In genomic region chr4:39609454-39609911, GRCh38 we compare ENCODE assay signal across 10 cellular contexts. TPM values are rescaled to one million over a fixed set of nuclear protein-coding genes. Genes with fewer than 3 reads are reported as not detected.
DNase-seq lines count a peak whose midpoint lies in the region; ATAC-seq, FAIRE-seq and TF ChIP-seq lines count a peak whose summit lies in the region.
"Had no signal": no experiment of that assay in that cellular context is flagged by ENCODE, and none has a peak within 500 bp of the region (broad histone marks: within the 10 kb centered on the region; RNA-seq: fewer than 3 reads in every experiment).

No MANE protein-coding gene starts in this region.

- ATAC-seq in HG02970 (IDR thresholded peaks at IDR 0.05; ENCODE audit: low FRiP score, unreplicated experiment) (peak; percentile 64), PC-3 (peak; percentile 65)
- ATAC-seq in stimulated activated naive B cell treated with anti-CD40 and anti-IgM and Interleukin-4, amounts not matched to agents 10 μg/mL and 1 μg/mL and 100 μg/mL, for 72 hours (replicated peaks): peak; percentile 96

- H3K27ac Mint-ChIP-seq in activated T-cell treated with anti-CD3 and anti-CD28 coated beads, Interleukin-2, amount 50 U/mL, for 24 hours: peak overlapping the region; percentile 20
- H3K27ac Mint-ChIP-seq in stimulated activated naive B cell treated with anti-CD40 and anti-IgM and Interleukin-4, amounts not matched to agents 10 μg/mL and 1 μg/mL and 100 μg/mL, for 72 hours: peak overlapping the region; percentile 95
- H3K27ac Mint-ChIP-seq: activated CD4-positive, alpha-beta memory T cell treated with anti-CD3 and anti-CD28 coated beads, Interleukin-2, amount 10 ng/mL, durations not matched to agents 7 days and 5 days had no signal

- H3K36me3 ChIP-seq in PC-3 (ENCODE audit: low read depth, low read length): no peaks in the 10 kb centered on the region; the same call in 1 of the 2 replicates

- intact Hi-C loops in PC-3 (cut with micrococcal nuclease): no loop called here

- H3K4me2 ChIP-seq in PC-3 (ENCODE audit: low read length): peak overlapping the region; percentile 85

- POLR2A ChIA-PET in PC-3 (lab: Charles Lee; ENCODE audit: unreplicated experiment): no interaction called here

- no peak for DNase-seq in activated T-cell treated with anti-CD3 and anti-CD28 coated beads, Interleukin-2, amount 50 U/mL, for 24 hours
- DNase-seq in activated T-cell treated with anti-CD3 and anti-CD28 coated beads, Interleukin-2, amount 50 U/mL, for 1 hour: no peak
- DNase-seq in PC-3: peak; percentile 48
- peak; percentile 56 for DNase-seq in stimulated activated naive B cell treated with anti-CD40 and anti-IgM and Interleukin-4, amounts not matched to agents 10 μg/mL and 1 μg/mL and 100 μg/mL, for 72 hours
- DNase-seq in frontal cortex (ENCODE audit: low spot score in 2 of 2): no peak
- DNase-seq in activated CD8-positive, alpha-beta memory T cell treated with anti-CD3 and anti-CD28 coated beads, Interleukin-2, amount 50 U/mL, for 48 hours: no peak
- no peak for DNase-seq in AML-193 (lab: John Stamatoyannopoulos, UW)
- DNase-seq: activated CD4-positive, alpha-beta memory T cell treated with anti-CD3 and anti-CD28 coated beads, Interleukin-2, amount 10 ng/mL, durations not matched to agents 7 days and 5 days; upper lobe of left lung had no signal

- no peaks in the 10 kb centered on the region for H3K9me2 ChIP-seq in PC-3 (replicated peaks; ENCODE audit: low read length)

- 0 out of 2 replicates have a peak, but pooled peaks cover 4% of the 10 kb centered on the region for H3K9me3 ChIP-seq in PC-3 (ENCODE audit: low read length)
- H3K9me3 ChIP-seq: upper lobe of left lung had no signal

- H2AFZ ChIP-seq in PC-3 (ENCODE audit: low read length): peak overlapping the region; percentile 83

- no peak for TF ChIP-seq CTCF in PC-3 (conservative IDR thresholded peaks at IDR 0.05; ENCODE audit: low read depth, low read length)

- H3K9me3 Mint-ChIP-seq in activated T-cell treated with anti-CD3 and anti-CD28 coated beads, Interleukin-2, amount 50 U/mL, for 24 hours: peaks cover 6% of the 10 kb centered on the region
- H3K9me3 Mint-ChIP-seq in stimulated activated naive B cell treated with anti-CD40 and anti-IgM and Interleukin-4, amounts not matched to agents 10 μg/mL and 1 μg/mL and 100 μg/mL, for 72 hours: peaks cover 4 to 5% of the 10 kb centered on the region in 2 donors

- peak overlapping the region; percentile 56 for H3K4me3 ChIP-seq in PC-3 (ENCODE audit: low read length)
- H3K4me3 ChIP-seq: upper lobe of left lung had no signal

- BruUV-seq in PC-3 (replicated peaks; lab: Mats Ljungman, UMichigan): no TSS peak

- H3K27me3 Mint-ChIP-seq in activated T-cell treated with anti-CD3 and anti-CD28 coated beads, Interleukin-2, amount 50 U/mL, for 24 hours: no peaks in the 10 kb centered on the region
- no peaks in the 10 kb centered on the region for H3K27me3 Mint-ChIP-seq in stimulated activated naive B cell treated with anti-CD40 and anti-IgM and Interleukin-4, amounts not matched to agents 10 μg/mL and 1 μg/mL and 100 μg/mL, for 72 hours
- H3K27me3 Mint-ChIP-seq: activated CD4-positive, alpha-beta memory T cell treated with anti-CD3 and anti-CD28 coated beads, Interleukin-2, amount 10 ng/mL, durations not matched to agents 7 days and 5 days had no signal

- H3K4me3 Mint-ChIP-seq in activated T-cell treated with anti-CD3 and anti-CD28 coated beads, Interleukin-2, amount 50 U/mL, for 24 hours: no peak overlapping the region
- peak overlapping the region; percentile 65 to 66 for H3K4me3 Mint-ChIP-seq in stimulated activated naive B cell treated with anti-CD40 and anti-IgM and Interleukin-4, amounts not matched to agents 10 μg/mL and 1 μg/mL and 100 μg/mL, for 72 hours
- H3K4me3 Mint-ChIP-seq: activated CD4-positive, alpha-beta memory T cell treated with anti-CD3 and anti-CD28 coated beads, Interleukin-2, amount 10 ng/mL, durations not matched to agents 7 days and 5 days had no signal

- no peaks in the 10 kb centered on the region for H4K20me1 ChIP-seq in PC-3 (ENCODE audit: low read length)

- no peaks in the 10 kb centered on the region for H3F3A ChIP-seq in PC-3 (ENCODE audit: low read length, unreplicated experiment)

- H3K4me1 Mint-ChIP-seq in activated T-cell treated with anti-CD3 and anti-CD28 coated beads, Interleukin-2, amount 50 U/mL, for 24 hours (ENCODE audit: low read depth): peaks cover 6% of the 10 kb centered on the region
- peaks cover 27 to 72% of the 10 kb centered on the region in 2 donors for H3K4me1 Mint-ChIP-seq in stimulated activated naive B cell treated with anti-CD40 and anti-IgM and Interleukin-4, amounts not matched to agents 10 μg/mL and 1 μg/mL and 100 μg/mL, for 72 hours

- FAIRE-seq in frontal cortex (lab: Jason Lieb, UNC): no peak

- peak overlapping the region; percentile 87 for H3K27ac ChIP-seq in PC-3 (ENCODE audit: low read length)
- H3K27ac ChIP-seq: upper lobe of left lung had no signal

- peak overlapping the region; percentile 43; the same call in 1 of the 2 replicates for H3K9ac ChIP-seq in PC-3 (ENCODE audit: low read length)

- CTCF ChIA-PET in PC-3 (lab: Charles Lee): interaction anchor here (0.6 kb wide), 2 partner anchors 23 kb away, joined by 3 to 4 read pairs; no protein-coding TSS in a partner anchor

- H3K36me3 Mint-ChIP-seq in activated T-cell treated with anti-CD3 and anti-CD28 coated beads, Interleukin-2, amount 50 U/mL, for 24 hours (ENCODE audit: low read depth): peaks cover 10% of the 10 kb centered on the region
- peaks cover 10 to 14% of the 10 kb centered on the region in 2 donors for H3K36me3 Mint-ChIP-seq in stimulated activated naive B cell treated with anti-CD40 and anti-IgM and Interleukin-4, amounts not matched to agents 10 μg/mL and 1 μg/mL and 100 μg/mL, for 72 hours

- H3K4me1 ChIP-seq in PC-3 (ENCODE audit: insufficient read depth, low read length): peaks cover 42% of the 10 kb centered on the region

- no peaks in the 10 kb centered on the region for H3K79me2 ChIP-seq in PC-3 (ENCODE audit: low read length)

- no peaks in the 10 kb centered on the region for H3K27me3 ChIP-seq in PC-3 (ENCODE audit: low read length)
- H3K27me3 ChIP-seq: upper lobe of left lung had no signal

RNA-seq across cellular contexts. Expression of gene SMIM14, which starts 29.2 kb away (rescaled TPM):
- total RNA-seq in PC-3 (2014; rRNA removed) (3.3 and 4.8 TPM in 2 replicates), frontal cortex (70.9 TPM)

Comparison
In these comparisons a context has a peak if more than half of its experiments do, and no peak if none do; other contexts are left out.
1. DNase-seq: peak in PC-3 (single experiment) and stimulated activated naive B cell treated with anti-CD40 and anti-IgM and Interleukin-4, amounts not matched to agents 10 μg/mL and 1 μg/mL and 100 μg/mL, for 72 hours (single experiment); none in activated T-cell treated with anti-CD3 and anti-CD28 coated beads, Interleukin-2, amount 50 U/mL, for 24 hours (single experiment), activated T-cell treated with anti-CD3 and anti-CD28 coated beads, Interleukin-2, amount 50 U/mL, for 1 hour (single experiment), frontal cortex (0 of 2), activated CD8-positive, alpha-beta memory T cell treated with anti-CD3 and anti-CD28 coated beads, Interleukin-2, amount 50 U/mL, for 48 hours (single experiment) and AML-193 (0 of 2).
2. RNA of gene SMIM14, which starts 29.2 kb away (total RNA-seq): 70.9 TPM in frontal cortex (single experiment); 3.3 to 4.8 TPM in PC-3; every median in the first group is over 10 times any median in the second.
3. Peak in every context shown above with its lines, with median percentiles within 50 percentile points of each other: ATAC-seq.